In the genomic region with DNA sequence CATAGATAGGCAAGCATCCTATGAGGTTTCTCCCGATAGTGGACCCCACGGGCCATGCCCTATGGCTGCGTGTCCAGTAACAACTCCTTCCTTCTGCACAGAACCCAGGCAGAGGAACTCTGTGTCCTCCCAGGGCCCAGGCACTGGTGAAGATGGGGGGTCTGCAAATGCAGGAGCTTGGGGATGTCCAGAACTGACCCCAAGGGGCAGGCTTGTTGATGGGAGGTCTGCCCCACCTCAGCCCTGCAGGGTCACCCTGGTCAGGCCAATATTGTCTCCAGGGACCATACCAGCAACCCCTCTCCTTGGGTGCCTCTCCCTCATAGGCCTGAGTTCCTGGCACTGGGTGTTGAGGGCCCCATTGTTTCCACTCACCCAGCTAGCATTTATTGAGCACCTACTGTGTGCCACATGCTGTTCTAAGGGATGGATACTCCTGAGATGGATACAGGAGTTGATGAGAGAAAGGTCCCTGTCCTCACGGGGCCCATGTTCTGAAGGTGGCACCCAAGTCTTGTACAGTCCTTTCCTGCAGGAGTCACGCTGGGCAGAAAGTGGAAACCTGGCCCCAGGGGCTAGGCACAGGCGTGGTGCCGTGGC, we compare ENCODE assay signal across 24 cellular contexts.
"Had no signal": no experiment of that assay in that cellular context is flagged by ENCODE, and none has a peak within 500 bp of the region (broad histone marks: within the 10 kb centered on the region; RNA-seq: fewer than 3 reads in every experiment).

No MANE protein-coding gene starts in this region.

- H2AFZ ChIP-seq: hepatocyte, parathyroid adenoma had no signal

- DNase-seq: activated CD4-positive, alpha-beta T cell treated with anti-CD3 and anti-CD28 coated beads, Interleukin-2, amount 50 U/mL, for 4 hours; activated CD8-positive, alpha-beta memory T cell treated with anti-CD3 and anti-CD28 coated beads for 24 hours; activated CD8-positive, alpha-beta memory T cell treated with anti-CD3 and anti-CD28 coated beads, Interleukin-2, amount 50 U/mL, for 4 hours; activated naive CD4-positive, alpha-beta T cell treated with Interleukin-2 at 50 U/mL for 16 hours; activated naive CD8-positive, alpha-beta T cell treated with anti-CD3 and anti-CD28 coated beads for 36 hours; activated T-cell treated with anti-CD3 and anti-CD28 coated beads, Interleukin-2, amount 50 U/mL, for 4 hours; central memory CD4-positive, alpha-beta T cell; effector memory CD4-positive, alpha-beta T cell; glutamatergic neuron; immature natural killer cell; kidney glomerular epithelial cell; left ventricle myocardium superior; midbrain; natural killer cell; small intestine; stimulated activated CD4-positive, alpha-beta T cell treated with anti-CD3 and anti-CD28 coated beads, Interleukin-2, amount 100 ng/mL, for 24 hours; T-helper 1 cell; trophoblast cell had no signal

- H3K27me3 Mint-ChIP-seq: activated naive CD8-positive, alpha-beta T cell treated with anti-CD3 and anti-CD28 coated beads for 36 hours; stimulated activated memory B cell treated with anti-CD40 and anti-IgM and Interleukin-4, amounts not matched to agents 10 μg/mL and 1 μg/mL and 100 μg/mL, for 72 hours had no signal

- ATAC-seq: activated T-cell treated with anti-CD3 and anti-CD28 coated beads, Interleukin-2, amount 50 U/mL, for 4 hours; esophagus mucosa; left ventricle myocardium superior; natural killer cell; sciatic nerve; stimulated activated memory B cell treated with anti-CD40 and anti-IgM and Interleukin-4, amounts not matched to agents 10 μg/mL and 1 μg/mL and 100 μg/mL, for 72 hours had no signal

- H3K4me1 ChIP-seq: parathyroid adenoma had no signal

- H3K27me3 ChIP-seq: hepatocyte, vagina had no signal

- H3K9me3 ChIP-seq: vagina had no signal

- H3K4me3 ChIP-seq: hepatocyte, vagina had no signal

- H3K79me2 ChIP-seq: parathyroid adenoma had no signal

- H3K27ac Mint-ChIP-seq: activated naive CD8-positive, alpha-beta T cell treated with anti-CD3 and anti-CD28 coated beads for 36 hours; stimulated activated memory B cell treated with anti-CD40 and anti-IgM and Interleukin-4, amounts not matched to agents 10 μg/mL and 1 μg/mL and 100 μg/mL, for 72 hours had no signal

- H3K9ac ChIP-seq: parathyroid adenoma had no signal

- H3K36me3 Mint-ChIP-seq: activated naive CD8-positive, alpha-beta T cell treated with anti-CD3 and anti-CD28 coated beads for 36 hours; natural killer cell had no signal

- H3K4me3 Mint-ChIP-seq: activated naive CD8-positive, alpha-beta T cell treated with anti-CD3 and anti-CD28 coated beads for 36 hours; activated T-cell treated with anti-CD3 and anti-CD28 coated beads, Interleukin-2, amount 50 U/mL, for 4 hours; immature natural killer cell; stimulated activated memory B cell treated with anti-CD40 and anti-IgM and Interleukin-4, amounts not matched to agents 10 μg/mL and 1 μg/mL and 100 μg/mL, for 72 hours had no signal

- H3K9me3 Mint-ChIP-seq: activated naive CD8-positive, alpha-beta T cell treated with anti-CD3 and anti-CD28 coated beads for 36 hours; activated T-cell treated with anti-CD3 and anti-CD28 coated beads, Interleukin-2, amount 50 U/mL, for 4 hours; immature natural killer cell; natural killer cell; stimulated activated memory B cell treated with anti-CD40 and anti-IgM and Interleukin-4, amounts not matched to agents 10 μg/mL and 1 μg/mL and 100 μg/mL, for 72 hours had no signal

- H3K4me2 ChIP-seq: hepatocyte had no signal

- H3K27ac ChIP-seq: hepatocyte, parathyroid adenoma, vagina had no signal
